1 cellular context compared by ENCODE assay signal in the genomic region with DNA sequence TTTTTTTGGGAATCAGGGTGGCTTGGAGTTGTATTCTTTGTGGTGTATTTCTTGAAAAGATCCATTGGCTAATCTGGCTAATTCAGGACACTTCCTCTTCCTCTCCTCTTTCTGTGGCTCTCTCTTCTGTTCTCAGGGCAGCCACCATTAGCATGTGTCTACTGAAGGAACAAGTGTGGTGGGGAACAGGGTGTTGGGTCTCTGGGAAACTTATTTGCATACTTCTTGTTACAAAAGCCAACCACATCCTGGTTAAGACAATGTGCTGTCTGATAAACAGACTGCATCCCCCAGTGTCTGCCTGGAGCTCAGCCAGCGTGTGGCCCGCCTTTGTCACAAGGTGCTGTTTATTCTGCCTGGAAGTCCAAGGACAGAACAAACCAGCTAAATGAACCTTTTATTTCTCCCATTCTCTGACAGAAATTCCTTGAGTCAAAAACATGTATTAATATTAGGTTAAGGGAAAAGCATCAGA.
TF ChIP-seq lines count a peak whose summit lies in the region.

No MANE protein-coding gene starts in this region.

TF ChIP-seq in K562, 482 proteins besides CTCF, POLR2A, EP300 and RAD21 (continued from another document and continues in another):
- TF ChIP-seq, protein P1, sequence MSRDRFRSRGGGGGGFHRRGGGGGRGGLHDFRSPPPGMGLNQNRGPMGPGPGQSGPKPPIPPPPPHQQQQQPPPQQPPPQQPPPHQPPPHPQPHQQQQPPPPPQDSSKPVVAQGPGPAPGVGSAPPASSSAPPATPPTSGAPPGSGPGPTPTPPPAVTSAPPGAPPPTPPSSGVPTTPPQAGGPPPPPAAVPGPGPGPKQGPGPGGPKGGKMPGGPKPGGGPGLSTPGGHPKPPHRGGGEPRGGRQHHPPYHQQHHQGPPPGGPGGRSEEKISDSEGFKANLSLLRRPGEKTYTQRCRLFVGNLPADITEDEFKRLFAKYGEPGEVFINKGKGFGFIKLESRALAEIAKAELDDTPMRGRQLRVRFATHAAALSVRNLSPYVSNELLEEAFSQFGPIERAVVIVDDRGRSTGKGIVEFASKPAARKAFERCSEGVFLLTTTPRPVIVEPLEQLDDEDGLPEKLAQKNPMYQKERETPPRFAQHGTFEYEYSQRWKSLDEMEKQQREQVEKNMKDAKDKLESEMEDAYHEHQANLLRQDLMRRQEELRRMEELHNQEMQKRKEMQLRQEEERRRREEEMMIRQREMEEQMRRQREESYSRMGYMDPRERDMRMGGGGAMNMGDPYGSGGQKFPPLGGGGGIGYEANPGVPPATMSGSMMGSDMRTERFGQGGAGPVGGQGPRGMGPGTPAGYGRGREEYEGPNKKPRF (IDR thresholded peaks at IDR 0.05; ENCODE audit: low read depth, low read length) = no peak
- TF ChIP-seq FOSL1 (tag; conservative IDR thresholded peaks at IDR 0.05) = 0 out of 2 replicates have a peak, but pooled peaks have one; percentile 30
- TF ChIP-seq ETS2 (tag; IDR thresholded peaks at IDR 0.05; ENCODE audit: borderline replicate concordance, poor library complexity, severe bottlenecking) = no peak
- TF ChIP-seq, protein P2, sequence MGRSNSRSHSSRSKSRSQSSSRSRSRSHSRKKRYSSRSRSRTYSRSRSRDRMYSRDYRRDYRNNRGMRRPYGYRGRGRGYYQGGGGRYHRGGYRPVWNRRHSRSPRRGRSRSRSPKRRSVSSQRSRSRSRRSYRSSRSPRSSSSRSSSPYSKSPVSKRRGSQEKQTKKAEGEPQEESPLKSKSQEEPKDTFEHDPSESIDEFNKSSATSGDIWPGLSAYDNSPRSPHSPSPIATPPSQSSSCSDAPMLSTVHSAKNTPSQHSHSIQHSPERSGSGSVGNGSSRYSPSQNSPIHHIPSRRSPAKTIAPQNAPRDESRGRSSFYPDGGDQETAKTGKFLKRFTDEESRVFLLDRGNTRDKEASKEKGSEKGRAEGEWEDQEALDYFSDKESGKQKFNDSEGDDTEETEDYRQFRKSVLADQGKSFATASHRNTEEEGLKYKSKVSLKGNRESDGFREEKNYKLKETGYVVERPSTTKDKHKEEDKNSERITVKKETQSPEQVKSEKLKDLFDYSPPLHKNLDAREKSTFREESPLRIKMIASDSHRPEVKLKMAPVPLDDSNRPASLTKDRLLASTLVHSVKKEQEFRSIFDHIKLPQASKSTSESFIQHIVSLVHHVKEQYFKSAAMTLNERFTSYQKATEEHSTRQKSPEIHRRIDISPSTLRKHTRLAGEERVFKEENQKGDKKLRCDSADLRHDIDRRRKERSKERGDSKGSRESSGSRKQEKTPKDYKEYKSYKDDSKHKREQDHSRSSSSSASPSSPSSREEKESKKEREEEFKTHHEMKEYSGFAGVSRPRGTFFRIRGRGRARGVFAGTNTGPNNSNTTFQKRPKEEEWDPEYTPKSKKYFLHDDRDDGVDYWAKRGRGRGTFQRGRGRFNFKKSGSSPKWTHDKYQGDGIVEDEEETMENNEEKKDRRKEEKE (IDR thresholded peaks at IDR 0.05; ENCODE audit: borderline replicate concordance in 1 of 2, control insufficient read depth in 1 of 2, low read depth in 2 of 2, low read length in 1 of 2) = no peak
- TF ChIP-seq ZNF24 (IDR thresholded peaks at IDR 0.05) = no peak
- TF ChIP-seq, protein P3, sequence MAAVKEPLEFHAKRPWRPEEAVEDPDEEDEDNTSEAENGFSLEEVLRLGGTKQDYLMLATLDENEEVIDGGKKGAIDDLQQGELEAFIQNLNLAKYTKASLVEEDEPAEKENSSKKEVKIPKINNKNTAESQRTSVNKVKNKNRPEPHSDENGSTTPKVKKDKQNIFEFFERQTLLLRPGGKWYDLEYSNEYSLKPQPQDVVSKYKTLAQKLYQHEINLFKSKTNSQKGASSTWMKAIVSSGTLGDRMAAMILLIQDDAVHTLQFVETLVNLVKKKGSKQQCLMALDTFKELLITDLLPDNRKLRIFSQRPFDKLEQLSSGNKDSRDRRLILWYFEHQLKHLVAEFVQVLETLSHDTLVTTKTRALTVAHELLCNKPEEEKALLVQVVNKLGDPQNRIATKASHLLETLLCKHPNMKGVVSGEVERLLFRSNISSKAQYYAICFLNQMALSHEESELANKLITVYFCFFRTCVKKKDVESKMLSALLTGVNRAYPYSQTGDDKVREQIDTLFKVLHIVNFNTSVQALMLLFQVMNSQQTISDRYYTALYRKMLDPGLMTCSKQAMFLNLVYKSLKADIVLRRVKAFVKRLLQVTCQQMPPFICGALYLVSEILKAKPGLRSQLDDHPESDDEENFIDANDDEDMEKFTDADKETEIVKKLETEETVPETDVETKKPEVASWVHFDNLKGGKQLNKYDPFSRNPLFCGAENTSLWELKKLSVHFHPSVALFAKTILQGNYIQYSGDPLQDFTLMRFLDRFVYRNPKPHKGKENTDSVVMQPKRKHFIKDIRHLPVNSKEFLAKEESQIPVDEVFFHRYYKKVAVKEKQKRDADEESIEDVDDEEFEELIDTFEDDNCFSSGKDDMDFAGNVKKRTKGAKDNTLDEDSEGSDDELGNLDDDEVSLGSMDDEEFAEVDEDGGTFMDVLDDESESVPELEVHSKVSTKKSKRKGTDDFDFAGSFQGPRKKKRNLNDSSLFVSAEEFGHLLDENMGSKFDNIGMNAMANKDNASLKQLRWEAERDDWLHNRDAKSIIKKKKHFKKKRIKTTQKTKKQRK (IDR thresholded peaks at IDR 0.05; ENCODE audit: borderline replicate concordance, low read depth, low read length) = no peak
- TF ChIP-seq ZNF561 (CRISPR knock-in tag; conservative IDR thresholded peaks at IDR 0.05) = no peak
- TF ChIP-seq SRSF3 (IDR thresholded peaks at IDR 0.05; ENCODE audit: insufficient read depth, low read length) = no peak
- no peak for TF ChIP-seq MECOM (CRISPR knock-in tag; IDR thresholded peaks at IDR 0.05)
- TF ChIP-seq U2AF2 (optimal IDR thresholded peaks at IDR 0.05; ENCODE audit: low read depth, low read length) = no peak
- no peak; the same call in 1 of the 2 replicates for TF ChIP-seq NCOA1 (IDR thresholded peaks at IDR 0.05; ENCODE audit: low read depth)
- TF ChIP-seq RHOXF2B (CRISPR knock-in tag; conservative IDR thresholded peaks at IDR 0.05) = no peak
- TF ChIP-seq HNRNPLL (IDR thresholded peaks at IDR 0.05; ENCODE audit: low read depth, low read length, poor library complexity, severe bottlenecking) = no peak
- no peak for TF ChIP-seq NCOA4 (IDR thresholded peaks at IDR 0.05; ENCODE audit: partially characterized antibody)
- no peak for TF ChIP-seq NR2C2 (CRISPR knock-in tag; IDR thresholded peaks at IDR 0.05)
- no peak for TF ChIP-seq NR2C2 (tag; IDR thresholded peaks at IDR 0.05)
- no peak for TF ChIP-seq ZNF766 (CRISPR knock-in tag; conservative IDR thresholded peaks at IDR 0.05)
- TF ChIP-seq, protein P4, sequence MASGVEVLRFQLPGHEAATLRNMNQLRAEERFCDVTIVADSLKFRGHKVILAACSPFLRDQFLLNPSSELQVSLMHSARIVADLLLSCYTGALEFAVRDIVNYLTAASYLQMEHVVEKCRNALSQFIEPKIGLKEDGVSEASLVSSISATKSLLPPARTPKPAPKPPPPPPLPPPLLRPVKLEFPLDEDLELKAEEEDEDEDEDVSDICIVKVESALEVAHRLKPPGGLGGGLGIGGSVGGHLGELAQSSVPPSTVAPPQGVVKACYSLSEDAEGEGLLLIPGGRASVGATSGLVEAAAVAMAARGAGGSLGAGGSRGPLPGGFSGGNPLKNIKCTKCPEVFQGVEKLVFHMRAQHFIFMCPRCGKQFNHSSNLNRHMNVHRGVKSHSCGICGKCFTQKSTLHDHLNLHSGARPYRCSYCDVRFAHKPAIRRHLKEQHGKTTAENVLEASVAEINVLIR (CRISPR knock-in tag; IDR thresholded peaks at IDR 0.05) = no peak
- TF ChIP-seq, protein P5, sequence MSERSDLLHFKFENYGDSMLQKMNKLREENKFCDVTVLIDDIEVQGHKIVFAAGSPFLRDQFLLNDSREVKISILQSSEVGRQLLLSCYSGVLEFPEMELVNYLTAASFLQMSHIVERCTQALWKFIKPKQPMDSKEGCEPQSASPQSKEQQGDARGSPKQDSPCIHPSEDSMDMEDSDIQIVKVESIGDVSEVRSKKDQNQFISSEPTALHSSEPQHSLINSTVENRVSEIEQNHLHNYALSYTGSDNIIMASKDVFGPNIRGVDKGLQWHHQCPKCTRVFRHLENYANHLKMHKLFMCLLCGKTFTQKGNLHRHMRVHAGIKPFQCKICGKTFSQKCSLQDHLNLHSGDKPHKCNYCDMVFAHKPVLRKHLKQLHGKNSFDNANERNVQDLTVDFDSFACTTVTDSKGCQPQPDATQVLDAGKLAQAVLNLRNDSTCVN (CRISPR knock-in tag; IDR thresholded peaks at IDR 0.05) = no peak
- no peak for TF ChIP-seq KLF10 (CRISPR knock-in tag; IDR thresholded peaks at IDR 0.05)
- no peak for TF ChIP-seq NRF1 (conservative IDR thresholded peaks at IDR 0.05 in 1 of 2, IDR thresholded peaks at IDR 0.05 in 1 of 2)
- no peak for TF ChIP-seq ZNF311 (CRISPR knock-in tag; IDR thresholded peaks at IDR 0.05)
- no peak for TF ChIP-seq CHD2 (IDR thresholded peaks at IDR 0.05; ENCODE audit: low read depth, low read length)
- no peak for TF ChIP-seq ZNF274 (IDR thresholded peaks at IDR 0.05; ENCODE audit: borderline replicate concordance, low read depth, low read length)
- no peak for TF ChIP-seq DIDO1 (tag; IDR thresholded peaks at IDR 0.05; ENCODE audit: low read depth)
- TF ChIP-seq PHF21A (IDR thresholded peaks at IDR 0.05; ENCODE audit: borderline replicate concordance, low read depth) = no peak
- TF ChIP-seq, protein P6, sequence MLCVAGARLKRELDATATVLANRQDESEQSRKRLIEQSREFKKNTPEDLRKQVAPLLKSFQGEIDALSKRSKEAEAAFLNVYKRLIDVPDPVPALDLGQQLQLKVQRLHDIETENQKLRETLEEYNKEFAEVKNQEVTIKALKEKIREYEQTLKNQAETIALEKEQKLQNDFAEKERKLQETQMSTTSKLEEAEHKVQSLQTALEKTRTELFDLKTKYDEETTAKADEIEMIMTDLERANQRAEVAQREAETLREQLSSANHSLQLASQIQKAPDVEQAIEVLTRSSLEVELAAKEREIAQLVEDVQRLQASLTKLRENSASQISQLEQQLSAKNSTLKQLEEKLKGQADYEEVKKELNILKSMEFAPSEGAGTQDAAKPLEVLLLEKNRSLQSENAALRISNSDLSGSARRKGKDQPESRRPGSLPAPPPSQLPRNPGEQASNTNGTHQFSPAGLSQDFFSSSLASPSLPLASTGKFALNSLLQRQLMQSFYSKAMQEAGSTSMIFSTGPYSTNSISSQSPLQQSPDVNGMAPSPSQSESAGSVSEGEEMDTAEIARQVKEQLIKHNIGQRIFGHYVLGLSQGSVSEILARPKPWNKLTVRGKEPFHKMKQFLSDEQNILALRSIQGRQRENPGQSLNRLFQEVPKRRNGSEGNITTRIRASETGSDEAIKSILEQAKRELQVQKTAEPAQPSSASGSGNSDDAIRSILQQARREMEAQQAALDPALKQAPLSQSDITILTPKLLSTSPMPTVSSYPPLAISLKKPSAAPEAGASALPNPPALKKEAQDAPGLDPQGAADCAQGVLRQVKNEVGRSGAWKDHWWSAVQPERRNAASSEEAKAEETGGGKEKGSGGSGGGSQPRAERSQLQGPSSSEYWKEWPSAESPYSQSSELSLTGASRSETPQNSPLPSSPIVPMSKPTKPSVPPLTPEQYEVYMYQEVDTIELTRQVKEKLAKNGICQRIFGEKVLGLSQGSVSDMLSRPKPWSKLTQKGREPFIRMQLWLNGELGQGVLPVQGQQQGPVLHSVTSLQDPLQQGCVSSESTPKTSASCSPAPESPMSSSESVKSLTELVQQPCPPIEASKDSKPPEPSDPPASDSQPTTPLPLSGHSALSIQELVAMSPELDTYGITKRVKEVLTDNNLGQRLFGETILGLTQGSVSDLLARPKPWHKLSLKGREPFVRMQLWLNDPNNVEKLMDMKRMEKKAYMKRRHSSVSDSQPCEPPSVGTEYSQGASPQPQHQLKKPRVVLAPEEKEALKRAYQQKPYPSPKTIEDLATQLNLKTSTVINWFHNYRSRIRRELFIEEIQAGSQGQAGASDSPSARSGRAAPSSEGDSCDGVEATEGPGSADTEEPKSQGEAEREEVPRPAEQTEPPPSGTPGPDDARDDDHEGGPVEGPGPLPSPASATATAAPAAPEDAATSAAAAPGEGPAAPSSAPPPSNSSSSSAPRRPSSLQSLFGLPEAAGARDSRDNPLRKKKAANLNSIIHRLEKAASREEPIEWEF (CRISPR knock-in tag; IDR thresholded peaks at IDR 0.05) = no peak
- no peak for TF ChIP-seq CREBBP (IDR thresholded peaks at IDR 0.05; ENCODE audit: low read depth, low read length)
- peak; percentile 37 to 43; a peak in 1 of 4 replicates for TF ChIP-seq MAZ (CRISPR knock-in tag; conservative IDR thresholded peaks at IDR 0.05 in 1 of 2, IDR thresholded peaks at IDR 0.05 in 1 of 2)
- TF ChIP-seq RAD51 (IDR thresholded peaks at IDR 0.05; ENCODE audit: borderline replicate concordance, low read depth) = no peak
- TF ChIP-seq, protein P7, sequence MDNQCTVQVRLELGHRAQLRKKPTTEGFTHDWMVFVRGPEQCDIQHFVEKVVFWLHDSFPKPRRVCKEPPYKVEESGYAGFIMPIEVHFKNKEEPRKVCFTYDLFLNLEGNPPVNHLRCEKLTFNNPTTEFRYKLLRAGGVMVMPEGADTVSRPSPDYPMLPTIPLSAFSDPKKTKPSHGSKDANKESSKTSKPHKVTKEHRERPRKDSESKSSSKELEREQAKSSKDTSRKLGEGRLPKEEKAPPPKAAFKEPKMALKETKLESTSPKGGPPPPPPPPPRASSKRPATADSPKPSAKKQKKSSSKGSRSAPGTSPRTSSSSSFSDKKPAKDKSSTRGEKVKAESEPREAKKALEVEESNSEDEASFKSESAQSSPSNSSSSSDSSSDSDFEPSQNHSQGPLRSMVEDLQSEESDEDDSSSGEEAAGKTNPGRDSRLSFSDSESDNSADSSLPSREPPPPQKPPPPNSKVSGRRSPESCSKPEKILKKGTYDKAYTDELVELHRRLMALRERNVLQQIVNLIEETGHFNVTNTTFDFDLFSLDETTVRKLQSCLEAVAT (IDR thresholded peaks at IDR 0.05) = peak in 1 of 2 experiments; percentile 74; a peak in 1 of 4 replicates
- peak; percentile 49; the same call in 1 of the 2 replicates for TF ChIP-seq MTA3 (IDR thresholded peaks at IDR 0.05; ENCODE audit: borderline replicate concordance)
- no peak for TF ChIP-seq SRSF7 (optimal IDR thresholded peaks at IDR 0.05; ENCODE audit: low read depth, low read length)
- TF ChIP-seq GABPA (tag; conservative IDR thresholded peaks at IDR 0.05; ENCODE audit: low read depth) = peak; percentile 76
- TF ChIP-seq ESRRA (IDR thresholded peaks at IDR 0.05; ENCODE audit: borderline replicate concordance, low read depth) = no peak; the same call in 1 of the 2 replicates
- no peak; the same call in 1 of the 2 replicates for TF ChIP-seq PHF8 (IDR thresholded peaks at IDR 0.05; ENCODE audit: borderline replicate concordance, low read length)
- TF ChIP-seq DNMT1 (IDR thresholded peaks at IDR 0.05) = no peak
- no peak for TF ChIP-seq CBX5 (IDR thresholded peaks at IDR 0.05; ENCODE audit: borderline replicate concordance, low read depth)
- no peak for TF ChIP-seq ZNF239 (CRISPR knock-in tag; IDR thresholded peaks at IDR 0.05)
- no peak for TF ChIP-seq KAT2B (IDR thresholded peaks at IDR 0.05; ENCODE audit: low read depth, low read length)
